Comparison of ENCODE assay signal across 14 cellular contexts in genomic region chr17:43721537-43722268, GRCh38. TPM values are rescaled to one million over a fixed set of nuclear protein-coding genes. Genes with fewer than 3 reads are reported as not detected.
A peak's percentile ranks its signal among the peaks of the same experiment; 100 is the strongest.
DNase-seq lines count a peak whose midpoint lies in the region; ATAC-seq, FAIRE-seq and TF ChIP-seq lines count a peak whose summit lies in the region.
"Had no signal": no experiment of that assay in that cellular context is flagged by ENCODE, and none has a peak within 500 bp of the region (broad histone marks: within the 10 kb centered on the region; RNA-seq: fewer than 3 reads in every experiment).

No MANE protein-coding gene starts in this region.

- H3K27ac Mint-ChIP-seq in IgD-negative memory B cell (peak overlapping the region in 2 of 3 donors; percentile 85 to 97), astrocyte (ENCODE audit: unreplicated experiment) (peak overlapping the region; percentile 41)
- peak overlapping the region in 7 of 10 donors; percentile 73 to 97 (median 90) for H3K27ac Mint-ChIP-seq in naive thymus-derived CD8-positive, alpha-beta T cell

- no peak overlapping the region for H2AFZ ChIP-seq in astrocyte (ENCODE audit: low read depth, low read length)

- POLR2A ChIA-PET in naive thymus-derived CD8-positive, alpha-beta T cell (lab: Charles Lee) = interaction anchor here (0.6 to 0.8 kb wide), 7 partner anchors 12 to 970 kb away, joined by 3 to 9 read pairs (median 5); partner anchors contain the start of gene ETV4

- H3K36me3 ChIP-seq in astrocyte (ENCODE audit: insufficient read depth, low read length) = no peaks in the 10 kb centered on the region
- H3K36me3 ChIP-seq: tibial nerve had no signal

- no peaks in the 10 kb centered on the region for H3K36me3 Mint-ChIP-seq in IgD-negative memory B cell
- H3K36me3 Mint-ChIP-seq in astrocyte (ENCODE audit: low read depth, unreplicated experiment) = no peaks in the 10 kb centered on the region
- H3K36me3 Mint-ChIP-seq in naive thymus-derived CD8-positive, alpha-beta T cell = no peaks in the 10 kb centered on the region

- H3K27ac ChIP-seq in astrocyte (ENCODE audit: low read depth, low read length) = no peak overlapping the region
- H3K27ac ChIP-seq: HL-60 had no signal

- no peaks in the 10 kb centered on the region for H3K9me3 ChIP-seq in astrocyte (ENCODE audit: insufficient read depth, low read depth, low read length)
- H3K9me3 ChIP-seq: tibial nerve had no signal

- no peaks in the 10 kb centered on the region for H3K27me3 ChIP-seq in astrocyte (ENCODE audit: insufficient read depth, low read length)
- H3K27me3 ChIP-seq: tibial nerve had no signal

- H3K4me2 ChIP-seq in astrocyte (ENCODE audit: low read length) = peak overlapping the region; percentile 81

- H3K79me2 ChIP-seq in astrocyte (ENCODE audit: insufficient read depth, low read length) = no peaks in the 10 kb centered on the region

- peak overlapping the region; percentile 90 to 100 (median 92) for H3K4me3 Mint-ChIP-seq in IgD-negative memory B cell
- H3K4me3 Mint-ChIP-seq in astrocyte (ENCODE audit: unreplicated experiment) = peak overlapping the region; percentile 77
- peak overlapping the region; percentile 66 to 100 (median 96) for H3K4me3 Mint-ChIP-seq in naive thymus-derived CD8-positive, alpha-beta T cell

- no peaks in the 10 kb centered on the region for H4K20me1 ChIP-seq in astrocyte (ENCODE audit: insufficient read depth, low read length)

- H3K4me1 Mint-ChIP-seq in IgD-negative memory B cell = peaks cover 6 to 10% (median 8%) of the 10 kb centered on the region in 3 donors
- peaks cover 20% of the 10 kb centered on the region for H3K4me1 Mint-ChIP-seq in astrocyte (ENCODE audit: low read depth, unreplicated experiment)
- peaks cover 7 to 15% (median 10%) of the 10 kb centered on the region in 4 donors for H3K4me1 Mint-ChIP-seq in naive thymus-derived CD8-positive, alpha-beta T cell

- H3K9me3 Mint-ChIP-seq in IgD-negative memory B cell (no peaks in the 10 kb centered on the region), astrocyte (ENCODE audit: unreplicated experiment) (no peaks in the 10 kb centered on the region)
- H3K9me3 Mint-ChIP-seq in naive thymus-derived CD8-positive, alpha-beta T cell = no peaks in the 10 kb centered on the region

- no peak for ATAC-seq in naive thymus-derived CD8-positive, alpha-beta T cell
- ATAC-seq in GM19328 (IDR thresholded peaks at IDR 0.05; ENCODE audit: unreplicated experiment) = no peak
- no peak for ATAC-seq in HG02642 (IDR thresholded peaks at IDR 0.05; ENCODE audit: poor library complexity, unreplicated experiment)

- in situ Hi-C loops in Caki2 (cut with HindIII; ENCODE audit: low pct_unique_long_range_greater_than_20kb, low sequenced_read_pairs) = no loop called here

- DNase-seq in Caki2 (ENCODE audit: low read depth) = peak; percentile 44
- no peak for DNase-seq in astrocyte (ENCODE audit: low read depth)
- DNase-seq in naive thymus-derived CD8-positive, alpha-beta T cell = no peak
- DNase-seq in hepatic stellate cell (ENCODE audit: low spot score) = no peak
- DNase-seq in Ammon's horn (ENCODE audit: low spot score) = no peak
- DNase-seq: NCI-H2171 treated with DMSO at 0.1 percent for 48 hours had no signal

- no peak overlapping the region for H3K9ac ChIP-seq in astrocyte (ENCODE audit: low read length)

- TF ChIP-seq CTCF in astrocyte (IDR thresholded peaks at IDR 0.05; ENCODE audit: insufficient read depth, low read depth, low read length) = no peak

- H3K27me3 Mint-ChIP-seq in IgD-negative memory B cell = no peaks in the 10 kb centered on the region
- peaks cover 2% of the 10 kb centered on the region for H3K27me3 Mint-ChIP-seq in astrocyte (ENCODE audit: low read depth, unreplicated experiment)
- H3K27me3 Mint-ChIP-seq in naive thymus-derived CD8-positive, alpha-beta T cell = peaks cover 0 to 3% (median 0%) of the 10 kb centered on the region in 5 donors

- FAIRE-seq in astrocyte (lab: Jason Lieb, UNC) = no peak
- FAIRE-seq: H54 had no signal

- no peak overlapping the region for H3K4me3 ChIP-seq in astrocyte (ENCODE audit: insufficient read depth, low read depth, low read length)

- H3K4me1 ChIP-seq in astrocyte (ENCODE audit: insufficient read depth, low read length) = peaks cover 5% of the 10 kb centered on the region

RNA-seq across cellular contexts. Expression of gene SOST, which starts 36.9 kb away (rescaled TPM):
- total RNA-seq in Caki2 (2014; rRNA removed; shearing (Covaris generic); ENCODE audit: low replicate concordance) = 1.8 and 2.4 TPM in 2 replicates
- not detected for polyA plus RNA-seq in IgD-negative memory B cell
- total RNA-seq in astrocyte = not detected in 2 replicates
- not detected for total RNA-seq in naive thymus-derived CD8-positive, alpha-beta T cell
- not detected for polyA plus RNA-seq in naive thymus-derived CD8-positive, alpha-beta T cell
- total RNA-seq: esophagus mucosa, mucosa of gallbladder, tibial nerve had no signal

RNA-seq across cellular contexts. Expression of gene DUSP3, which starts 57.1 kb away (rescaled TPM):
- 48.7 and 54.8 TPM in 2 replicates for total RNA-seq in Caki2 (2014; rRNA removed; shearing (Covaris generic); ENCODE audit: low replicate concordance)
- 10.5 TPM for polyA plus RNA-seq in IgD-negative memory B cell
- total RNA-seq in astrocyte = 63.3 and 71.6 TPM in 2 replicates
- total RNA-seq in naive thymus-derived CD8-positive, alpha-beta T cell = 10 to 100 TPM; 11.6 to 13.0 TPM
- 1 to 10 TPM; 5.9 to 7.5 (median 6.4) TPM for polyA plus RNA-seq in naive thymus-derived CD8-positive, alpha-beta T cell

RNA-seq across cellular contexts. Expression of gene CFAP97D1, which starts 58.5 kb away (rescaled TPM):
- total RNA-seq in Caki2 (2014; rRNA removed; shearing (Covaris generic); ENCODE audit: low replicate concordance) = not detected in 2 replicates
- polyA plus RNA-seq in IgD-negative memory B cell = not detected
- 0.16 TPM in 1 of 2 replicates, not detected in the other for total RNA-seq in astrocyte
- total RNA-seq in naive thymus-derived CD8-positive, alpha-beta T cell = not detected
- not detected for polyA plus RNA-seq in naive thymus-derived CD8-positive, alpha-beta T cell
- total RNA-seq: esophagus mucosa, mucosa of gallbladder had no signal

RNA-seq across cellular contexts. Expression of gene MEOX1, which starts 60.0 kb away (rescaled TPM):
- total RNA-seq in Caki2 (2014; rRNA removed; shearing (Covaris generic); ENCODE audit: low replicate concordance) = not detected in 2 replicates
- not detected for polyA plus RNA-seq in IgD-negative memory B cell
- total RNA-seq in astrocyte = not detected in 2 replicates
- not detected for total RNA-seq in naive thymus-derived CD8-positive, alpha-beta T cell
- polyA plus RNA-seq in naive thymus-derived CD8-positive, alpha-beta T cell = 1 to 10 TPM in 2 of 3 donors, under 1 TPM in 1; 0.66 to 5.9 (median 1.5) TPM

Comparison
In these comparisons a context has a peak if more than half of its experiments do, and no peak if none do; other contexts are left out.
1. H3K27ac Mint-ChIP-seq: peak in every context shown above with its lines; median percentile 91 in IgD-negative memory B cell; 90 in naive thymus-derived CD8-positive, alpha-beta T cell; 41 in astrocyte.